In the genomic region with DNA sequence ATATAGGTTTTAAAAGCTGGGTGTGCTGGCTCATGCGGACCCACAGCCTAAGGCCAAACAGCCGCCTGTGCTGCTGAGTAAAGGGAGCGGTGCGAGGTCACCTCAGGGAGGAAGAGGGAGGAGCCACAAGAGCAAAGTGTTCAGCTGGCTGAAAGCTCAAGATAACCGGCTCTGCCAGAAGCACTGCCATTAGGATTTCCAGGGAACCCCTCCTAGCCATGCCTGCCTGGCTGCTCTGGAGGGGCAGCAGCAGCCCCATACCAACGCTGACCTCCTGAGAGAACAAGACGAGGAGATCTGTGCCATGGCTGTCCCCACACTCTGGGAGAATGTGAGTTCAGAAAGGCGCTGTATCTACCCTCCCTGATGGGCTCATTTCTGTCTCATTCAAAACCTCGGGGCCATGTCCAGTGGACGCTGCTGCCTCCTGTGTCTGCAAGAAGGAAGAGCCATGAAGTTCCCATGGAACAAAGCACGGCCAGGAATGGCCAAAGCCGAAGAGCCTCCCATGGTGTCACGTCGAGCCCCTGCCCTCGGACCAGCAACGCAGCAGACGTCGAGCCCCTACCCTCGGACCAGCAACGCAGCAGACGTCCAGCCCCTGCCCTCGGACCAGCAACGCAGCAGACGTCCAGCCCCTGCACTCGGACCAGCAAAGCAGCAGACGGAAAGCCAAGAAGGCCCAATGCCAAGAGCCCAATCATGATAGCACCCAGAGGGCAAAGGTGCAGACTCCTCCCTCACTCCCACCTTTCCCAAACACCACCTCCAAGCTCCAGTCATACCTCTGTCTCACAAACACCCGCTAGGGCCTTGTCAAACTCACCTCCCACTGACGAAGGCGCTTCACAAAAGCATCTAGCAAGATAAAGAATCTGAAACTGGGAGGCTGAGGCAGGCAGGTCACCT, we compare ENCODE assay signal across 8 cellular contexts.
DNase-seq lines count a peak whose midpoint lies in the region; ATAC-seq and TF ChIP-seq lines count a peak whose summit lies in the region.

No MANE protein-coding gene starts in this region.

- H3K27me3 ChIP-seq in mucosa of rectum (ENCODE audit: control insufficient read depth in 2 of 2, insufficient read depth in 2 of 2, low read length in 2 of 2) (no peaks in the 10 kb centered on the region), vagina (no peaks in the 10 kb centered on the region)

- CTCF ChIA-PET in Calu3 (lab: Charles Lee), result interaction anchor here (0.8 to 2.5 kb wide), 7 partner anchors 10 to 126 kb away, joined by 3 to 9 read pairs (median 4); no protein-coding TSS in a partner anchor

- ATAC-seq in GM19035 (IDR thresholded peaks at IDR 0.05; ENCODE audit: unreplicated experiment), result no peak

- peaks cover 66% of the 10 kb centered on the region for H3K36me3 Mint-ChIP-seq in Calu3 (ENCODE audit: insufficient read depth, unreplicated experiment)
- H3K36me3 Mint-ChIP-seq in dendritic cell treated with granulocyte-macrophage colony-stimulating factor and Interleukin-4, amounts not matched to agents 40 ng/mL and 50 ng/mL, for 4 days (ENCODE audit: low read depth), result peaks cover 34% of the 10 kb centered on the region

- H3K27ac ChIP-seq in mucosa of rectum (ENCODE audit: low read depth in 2 of 2, low read length in 2 of 2) (peak overlapping the region; percentile 56 to 69), vagina (no peak overlapping the region)

- H3K36me3 ChIP-seq in mucosa of rectum (ENCODE audit: control insufficient read depth in 2 of 2, insufficient read depth in 2 of 2, low read length in 2 of 2) (no peaks in the 10 kb centered on the region), vagina (no peaks in the 10 kb centered on the region)

- H3K9me3 ChIP-seq in mucosa of rectum (ENCODE audit: control insufficient read depth in 2 of 2, low read length in 2 of 2) (no peaks in the 10 kb centered on the region), vagina (no peaks in the 10 kb centered on the region)

- BruUV-seq in Calu3 (replicated peaks; lab: Mats Ljungman, UMichigan), result no TSS peak

- intact Hi-C loops in Calu3 (cut with micrococcal nuclease; ENCODE audit: unreplicated experiment) (no loop called here), vagina (cut with DNase I) (no loop called here)
- intact Hi-C loops in dendritic cell treated with granulocyte-macrophage colony-stimulating factor and Interleukin-4, amounts not matched to agents 40 ng/mL and 50 ng/mL, for 4 days (cut with micrococcal nuclease), result no loop called here

- peaks cover 74% of the 10 kb centered on the region for H3K4me1 Mint-ChIP-seq in Calu3 (ENCODE audit: low read depth, unreplicated experiment)
- H3K4me1 Mint-ChIP-seq in dendritic cell treated with granulocyte-macrophage colony-stimulating factor and Interleukin-4, amounts not matched to agents 40 ng/mL and 50 ng/mL, for 4 days (ENCODE audit: low read depth), result peaks cover 67% of the 10 kb centered on the region

- H3K9ac ChIP-seq in mucosa of rectum (ENCODE audit: low read depth in 1 of 2, low read length in 2 of 2), result peak overlapping the region in 1 of 2 donors; percentile 36

- H3K27ac Mint-ChIP-seq in Calu3 (ENCODE audit: unreplicated experiment), result peak overlapping the region; percentile 22
- H3K27ac Mint-ChIP-seq in dendritic cell treated with granulocyte-macrophage colony-stimulating factor and Interleukin-4, amounts not matched to agents 40 ng/mL and 50 ng/mL, for 4 days, result peak overlapping the region; percentile 13

- DNase-seq in Calu3 (peak; percentile 74), NCI-H69 (lab: John Stamatoyannopoulos, UW) (peak; percentile 3), KG1 (lab: John Stamatoyannopoulos, UW) (no peak), vagina (ENCODE audit: extremely low spot score in 2 of 2) (no peak)
- DNase-seq in stimulated activated CD4-positive, alpha-beta T cell treated with anti-CD3 and anti-CD28 coated beads, Interleukin-4, amount 100 ng/mL, for 1 hour, result no peak

- no peak for TF ChIP-seq POLR2A in vagina (IDR thresholded peaks at IDR 0.05)

- H3K27me3 Mint-ChIP-seq in Calu3 (ENCODE audit: unreplicated experiment), result no peaks in the 10 kb centered on the region
- H3K27me3 Mint-ChIP-seq in dendritic cell treated with granulocyte-macrophage colony-stimulating factor and Interleukin-4, amounts not matched to agents 40 ng/mL and 50 ng/mL, for 4 days, result no peaks in the 10 kb centered on the region

- no peaks in the 10 kb centered on the region for H3K9me3 Mint-ChIP-seq in Calu3 (ENCODE audit: low read depth, unreplicated experiment)
- no peaks in the 10 kb centered on the region for H3K9me3 Mint-ChIP-seq in dendritic cell treated with granulocyte-macrophage colony-stimulating factor and Interleukin-4, amounts not matched to agents 40 ng/mL and 50 ng/mL, for 4 days

- peak overlapping the region; percentile 0 to 21 for H3K4me3 ChIP-seq in mucosa of rectum (ENCODE audit: low read length in 2 of 2)
- H3K4me3 ChIP-seq in vagina, result no peak overlapping the region

- H3K4me1 ChIP-seq in mucosa of rectum (ENCODE audit: control insufficient read depth in 2 of 2, insufficient read depth in 2 of 2, low read length in 2 of 2) (peaks cover 19 to 21% of the 10 kb centered on the region in 2 donors), vagina (peaks cover 83% of the 10 kb centered on the region)

- peak overlapping the region; percentile 43 for H3K4me3 Mint-ChIP-seq in Calu3 (ENCODE audit: low read depth, unreplicated experiment)
- H3K4me3 Mint-ChIP-seq in dendritic cell treated with granulocyte-macrophage colony-stimulating factor and Interleukin-4, amounts not matched to agents 40 ng/mL and 50 ng/mL, for 4 days, result no peak overlapping the region

- TF ChIP-seq CTCF in Calu3 (IDR thresholded peaks at IDR 0.05; ENCODE audit: unreplicated experiment) (no peak), vagina (IDR thresholded peaks at IDR 0.05) (no peak)

Comparison
In these comparisons a context has a peak if more than half of its experiments do, and no peak if none do; other contexts are left out.
1. DNase-seq: peak in Calu3 (single experiment) and NCI-H69 (single experiment); none in KG1 (single experiment), vagina (0 of 2) and stimulated activated CD4-positive, alpha-beta T cell treated with anti-CD3 and anti-CD28 coated beads, Interleukin-4, amount 100 ng/mL, for 1 hour (single experiment).
2. H3K4me3 ChIP-seq: peak in mucosa of rectum (2 of 2); none in vagina (0 of 2).